Comparison of ENCODE assay signal across 13 cellular contexts in genomic region chr11:35598254-35599125, GRCh38. TPM values are rescaled to one million over a fixed set of nuclear protein-coding genes. Genes with fewer than 3 reads are reported as not detected.
DNase-seq lines count a peak whose midpoint lies in the region; ATAC-seq and TF ChIP-seq lines count a peak whose summit lies in the region.
"Had no signal": no experiment of that assay in that cellular context is flagged by ENCODE, and none has a peak within 500 bp of the region (broad histone marks: within the 10 kb centered on the region; RNA-seq: fewer than 3 reads in every experiment).

No MANE protein-coding gene starts in this region.

- CTCF ChIA-PET in CD4-positive, alpha-beta T cell (lab: Charles Lee) = interaction anchor here (1.0 kb wide), 1 partner anchor 17 kb away, joined by 3 read pairs; no protein-coding TSS in a partner anchor

- H3K36me3 Mint-ChIP-seq in CD4-positive, alpha-beta T cell (ENCODE audit: low read depth) = no peaks in the 10 kb centered on the region

- peaks cover 19% of the 10 kb centered on the region for H3K27me3 ChIP-seq in CD4-positive, alpha-beta T cell (ENCODE audit: control insufficient read depth, insufficient read depth, low read length)

- H3K4me3 Mint-ChIP-seq in CD4-positive, alpha-beta T cell = no peak overlapping the region
- H3K4me3 Mint-ChIP-seq: dendritic cell treated with granulocyte-macrophage colony-stimulating factor and Interleukin-4, amounts not matched to agents 40 ng/mL and 50 ng/mL, for 4 days; neural crest cell had no signal

- H3K9me3 Mint-ChIP-seq in CD4-positive, alpha-beta T cell = no peaks in the 10 kb centered on the region
- H3K9me3 Mint-ChIP-seq: dendritic cell treated with granulocyte-macrophage colony-stimulating factor and Interleukin-4, amounts not matched to agents 40 ng/mL and 50 ng/mL, for 4 days; neural crest cell had no signal

- no peak overlapping the region for H3K27ac Mint-ChIP-seq in CD4-positive, alpha-beta T cell
- H3K27ac Mint-ChIP-seq: dendritic cell treated with granulocyte-macrophage colony-stimulating factor and Interleukin-4, amounts not matched to agents 40 ng/mL and 50 ng/mL, for 4 days had no signal

- POLR2A ChIA-PET in CD4-positive, alpha-beta T cell (lab: Charles Lee) = no interaction called here

- H3K27me3 Mint-ChIP-seq in CD4-positive, alpha-beta T cell = peaks cover 55% of the 10 kb centered on the region

- DNase-seq in NCI-H2196 treated with DMSO at 0.1 percent for 48 hours (lab: John Stamatoyannopoulos, UW; ENCODE audit: unreplicated experiment) = peak; percentile 9
- no peak for DNase-seq in NCI-H2196 (lab: John Stamatoyannopoulos, UW; ENCODE audit: unreplicated experiment)
- peak; percentile 89 for DNase-seq in kidney tubule cell (ENCODE audit: low spot score)
- no peak for DNase-seq in cortex of kidney (lab: John Stamatoyannopoulos, UW)
- no peak for DNase-seq in HT-29 (ENCODE audit: low spot score)
- no peak for DNase-seq in CD4-positive, alpha-beta T cell
- DNase-seq: NCI-H1436 treated with DMSO at 0.1 percent for 48 hours; stimulated activated CD4-positive, alpha-beta T cell treated with anti-CD3 and anti-CD28 coated beads, Interleukin-4, amount 100 ng/mL, for 4 hours had no signal

- peak; percentile 82 for ATAC-seq in GM21717 (IDR thresholded peaks at IDR 0.05; ENCODE audit: unreplicated experiment)
- peak; percentile 57 for ATAC-seq in HG03520 (IDR thresholded peaks at IDR 0.05; ENCODE audit: unreplicated experiment)
- no peak for ATAC-seq in CD4-positive, alpha-beta T cell (ENCODE audit: poor library complexity)

- no peak for TF ChIP-seq CTCF in CD4-positive, alpha-beta T cell (IDR thresholded peaks at IDR 0.05)

- no peaks in the 10 kb centered on the region for H3K4me1 Mint-ChIP-seq in CD4-positive, alpha-beta T cell (ENCODE audit: low read depth)
- H3K4me1 Mint-ChIP-seq: neural crest cell had no signal

- intact Hi-C loops in CD4-positive, alpha-beta T cell (cut with DNase I, micrococcal nuclease) = no loop called here

- H3K27ac ChIP-seq in CD4-positive, alpha-beta T cell (ENCODE audit: low read depth, low read length) = no peak overlapping the region
- H3K27ac ChIP-seq: 22Rv1 had no signal

- no peaks in the 10 kb centered on the region for H3K9me3 ChIP-seq in CD4-positive, alpha-beta T cell (ENCODE audit: control insufficient read depth, low read length)

RNA-seq across cellular contexts. Expression of gene FJX1, which starts 19.8 kb away (rescaled TPM):
- 6.1 and 7.5 TPM in 2 replicates for total RNA-seq in HT-29 (2014; rRNA removed; shearing (Covaris generic))
- total RNA-seq in CD4-positive, alpha-beta T cell = not detected

Comparison
In these comparisons a context has a peak if more than half of its experiments do, and no peak if none do; other contexts are left out.
1. DNase-seq: peak in NCI-H2196 treated with DMSO at 0.1 percent for 48 hours (single experiment) and kidney tubule cell (single experiment); none in NCI-H2196 (single experiment), cortex of kidney (single experiment), HT-29 (single experiment) and CD4-positive, alpha-beta T cell (0 of 10).